Comparison of ENCODE assay signal across 10 cellular contexts in genomic region chr7:24595671-24596418, GRCh38. TPM values are rescaled to one million over a fixed set of nuclear protein-coding genes. Genes with fewer than 3 reads are reported as not detected.
DNase-seq lines count a peak whose midpoint lies in the region; ATAC-seq, FAIRE-seq and TF ChIP-seq lines count a peak whose summit lies in the region.
"Had no signal": no experiment of that assay in that cellular context is flagged by ENCODE, and none has a peak within 500 bp of the region (broad histone marks: within the 10 kb centered on the region; RNA-seq: fewer than 3 reads in every experiment).

No MANE protein-coding gene starts in this region.

- H3K79me2 ChIP-seq in smooth muscle cell (ENCODE audit: low read depth), result peaks cover 70% of the 10 kb centered on the region

- no peak overlapping the region for H3K4me2 ChIP-seq in smooth muscle cell

- H3K36me3 ChIP-seq in vagina (no peaks in the 10 kb centered on the region), smooth muscle cell (ENCODE audit: low read depth) (peaks cover 5% of the 10 kb centered on the region)

- no peak overlapping the region for H3K27ac ChIP-seq in vagina
- H3K27ac ChIP-seq in smooth muscle cell (ENCODE audit: low read depth), result no peak overlapping the region

- no peaks in the 10 kb centered on the region for H3K4me1 Mint-ChIP-seq in central memory CD8-positive, alpha-beta T cell

- TF ChIP-seq CTCF in vagina (IDR thresholded peaks at IDR 0.05) (no peak), smooth muscle cell (IDR thresholded peaks at IDR 0.05; ENCODE audit: borderline replicate concordance, insufficient read depth, poor library complexity, severe bottlenecking) (no peak)

- H3K4me3 ChIP-seq in vagina (no peak overlapping the region), smooth muscle cell (no peak overlapping the region)

- intact Hi-C loops in vagina (cut with DNase I), result no loop called here

- DNase-seq in GM12892 (ENCODE audit: insufficient read length) (no peak), vagina (ENCODE audit: extremely low spot score in 2 of 2) (no peak), occipital lobe (lab: John Stamatoyannopoulos, UW) (no peak), mesenteric fat pad (ENCODE audit: low spot score) (no peak), smooth muscle cell (lab: John Stamatoyannopoulos, UW; ENCODE audit: unreplicated experiment) (no peak)
- DNase-seq in central memory CD8-positive, alpha-beta T cell (ENCODE audit: low spot score in 2 of 2), result no peak

- H3K27me3 ChIP-seq in vagina, result no peaks in the 10 kb centered on the region
- no peaks in the 10 kb centered on the region for H3K27me3 ChIP-seq in smooth muscle cell (ENCODE audit: low read depth)

- H3K4me3 Mint-ChIP-seq in central memory CD8-positive, alpha-beta T cell, result no peak overlapping the region

- no peak overlapping the region for H3K9ac ChIP-seq in smooth muscle cell (ENCODE audit: low read depth)

- H3K27ac Mint-ChIP-seq in central memory CD8-positive, alpha-beta T cell (ENCODE audit: low read depth), result no peak overlapping the region

- H3K4me1 ChIP-seq in vagina (no peaks in the 10 kb centered on the region), smooth muscle cell (ENCODE audit: low read depth) (no peaks in the 10 kb centered on the region)

- no peaks in the 10 kb centered on the region for H3K36me3 Mint-ChIP-seq in central memory CD8-positive, alpha-beta T cell (ENCODE audit: insufficient read depth)

- ATAC-seq in GM19452 (IDR thresholded peaks at IDR 0.05; ENCODE audit: unreplicated experiment) (peak; percentile 57), HG03066 (IDR thresholded peaks at IDR 0.05; ENCODE audit: low read depth, unreplicated experiment) (peak; percentile 68)
- ATAC-seq in central memory CD8-positive, alpha-beta T cell (replicated peaks; ENCODE audit: extremely low read depth, poor library complexity, severe bottlenecking), result peak; percentile 67
- ATAC-seq: left lobe of liver, Panc1 had no signal

- peak; percentile 80 for FAIRE-seq in GM12892 (lab: Jason Lieb, UNC)

- no peaks in the 10 kb centered on the region for H3K9me3 Mint-ChIP-seq in central memory CD8-positive, alpha-beta T cell

- no peaks in the 10 kb centered on the region for H3F3A ChIP-seq in smooth muscle cell (ENCODE audit: low read depth)

- no peaks in the 10 kb centered on the region for H3K27me3 Mint-ChIP-seq in central memory CD8-positive, alpha-beta T cell

- TF ChIP-seq POLR2A in GM12892 (IDR thresholded peaks at IDR 0.05; ENCODE audit: low read depth, low read length), result no peak
- TF ChIP-seq POLR2A in vagina (IDR thresholded peaks at IDR 0.05), result no peak

- H4K20me1 ChIP-seq in smooth muscle cell (ENCODE audit: low read depth), result peaks cover 62% of the 10 kb centered on the region

- no peaks in the 10 kb centered on the region for H3K9me3 ChIP-seq in vagina
- no peaks in the 10 kb centered on the region for H3K9me3 ChIP-seq in smooth muscle cell (replicated peaks; ENCODE audit: low read depth)

- no peak overlapping the region for H2AFZ ChIP-seq in smooth muscle cell (ENCODE audit: low read depth)

- WGBS in smooth muscle cell (ENCODE audit: low lambda C conversion rate), result 97% methylated on average over 7 of the region's 7 CpGs

RNA-seq across cellular contexts. Expression of gene PALS2, which starts 22.6 kb away (rescaled TPM):
- 22.9 TPM for polyA plus RNA-seq in GM12892 (2012; ENCODE audit: missing spikeins)
- total RNA-seq in vagina (18.9 TPM), occipital lobe (422 TPM), mesenteric fat pad (45.2 TPM), smooth muscle cell (32.2 and 46.2 TPM in 2 replicates)
- polyA plus RNA-seq in smooth muscle cell, result 11.1 and 16.4 TPM in 2 replicates
